ENCODE assay signal across 14 cellular contexts in the genomic region with DNA sequence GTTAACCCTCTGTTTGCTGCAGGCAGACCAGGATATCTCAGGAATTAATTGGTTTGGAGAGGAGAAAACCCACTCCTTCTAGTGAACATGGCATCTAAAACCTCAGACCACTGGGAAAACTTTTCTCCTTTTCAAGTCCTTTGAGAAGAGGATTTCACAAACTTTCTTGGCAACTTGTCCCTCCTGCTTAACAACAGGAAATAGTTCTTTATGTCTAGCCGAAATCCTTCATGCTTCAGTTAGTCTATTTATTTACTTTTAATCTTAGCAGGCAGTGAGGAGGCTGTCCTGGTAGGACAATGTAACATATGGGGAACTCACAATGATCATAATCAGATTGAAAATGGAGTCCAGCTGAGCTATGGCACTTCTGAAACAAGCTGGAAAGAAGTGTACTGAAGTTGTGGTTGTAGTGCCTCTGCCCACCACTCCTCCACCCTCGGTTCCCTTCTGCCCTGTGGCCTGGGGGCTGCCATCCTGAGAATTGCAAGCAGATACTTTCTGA. TPM values are rescaled to one million over a fixed set of nuclear protein-coding genes. Genes with fewer than 3 reads are reported as not detected.
DNase-seq lines count a peak whose midpoint lies in the region; ATAC-seq and TF ChIP-seq lines count a peak whose summit lies in the region.
"Had no signal": no experiment of that assay in that cellular context is flagged by ENCODE, and none has a peak within 500 bp of the region (broad histone marks: within the 10 kb centered on the region; RNA-seq: fewer than 3 reads in every experiment).

No MANE protein-coding gene starts in this region.

- no peaks in the 10 kb centered on the region for H3K9me3 Mint-ChIP-seq in activated T-cell treated with anti-CD3 and anti-CD28 coated beads, Interleukin-2, amount 50 U/mL, for 4 hours
- no peaks in the 10 kb centered on the region for H3K9me3 Mint-ChIP-seq in stimulated activated naive CD8-positive, alpha-beta T cell treated with anti-CD3 and anti-CD28 coated beads, Interleukin-15, amount 100 ng/mL, for 72 hours
- H3K9me3 Mint-ChIP-seq: activated T-cell treated with anti-CD3 and anti-CD28 coated beads, Interleukin-2, amount 50 U/mL, for 24 hours; memory B cell had no signal

- H3K27ac Mint-ChIP-seq in stimulated activated naive CD8-positive, alpha-beta T cell treated with anti-CD3 and anti-CD28 coated beads, Interleukin-15, amount 100 ng/mL, for 72 hours = no peak overlapping the region
- H3K27ac Mint-ChIP-seq: activated T-cell treated with anti-CD3 and anti-CD28 coated beads, Interleukin-2, amount 50 U/mL, for 24 hours; memory B cell had no signal

- DNase-seq in activated T-cell treated with anti-CD3 and anti-CD28 coated beads, Interleukin-2, amount 50 U/mL, for 4 hours = no peak
- DNase-seq in activated T-cell treated with anti-CD3 and anti-CD28 coated beads, Interleukin-2, amount 50 U/mL, for 48 hours = no peak
- DNase-seq in Kasumi-1 (lab: John Stamatoyannopoulos, UW) = peak; percentile 27 to 31
- peak; percentile 33 to 34 for DNase-seq in cardiac fibroblast (ENCODE audit: low read depth in 2 of 2)
- peak; percentile 59 for DNase-seq in renal cortical epithelial cell (ENCODE audit: low read depth)
- DNase-seq in activated CD8-positive, alpha-beta memory T cell treated with anti-CD3 and anti-CD28 coated beads, Interleukin-2, amount 50 U/mL, for 4 hours = no peak
- DNase-seq in aorta = no peak
- DNase-seq in stimulated activated naive CD8-positive, alpha-beta T cell treated with anti-CD3 and anti-CD28 coated beads, Interleukin-15, amount 100 ng/mL, for 72 hours = no peak

- H3K27me3 Mint-ChIP-seq in activated T-cell treated with anti-CD3 and anti-CD28 coated beads, Interleukin-2, amount 50 U/mL, for 4 hours (ENCODE audit: low read depth) = peaks cover 14% of the 10 kb centered on the region
- peaks cover 15% of the 10 kb centered on the region for H3K27me3 Mint-ChIP-seq in stimulated activated naive CD8-positive, alpha-beta T cell treated with anti-CD3 and anti-CD28 coated beads, Interleukin-15, amount 100 ng/mL, for 72 hours
- H3K27me3 Mint-ChIP-seq: memory B cell had no signal

- H3K36me3 Mint-ChIP-seq in activated T-cell treated with anti-CD3 and anti-CD28 coated beads, Interleukin-2, amount 50 U/mL, for 4 hours (ENCODE audit: insufficient read depth) = no peaks in the 10 kb centered on the region
- H3K36me3 Mint-ChIP-seq: memory B cell had no signal

- H3K4me1 Mint-ChIP-seq in activated T-cell treated with anti-CD3 and anti-CD28 coated beads, Interleukin-2, amount 50 U/mL, for 4 hours (ENCODE audit: low read depth) = peaks cover 8% of the 10 kb centered on the region
- peaks cover 7% of the 10 kb centered on the region for H3K4me1 Mint-ChIP-seq in stimulated activated naive CD8-positive, alpha-beta T cell treated with anti-CD3 and anti-CD28 coated beads, Interleukin-15, amount 100 ng/mL, for 72 hours

- no peaks in the 10 kb centered on the region for H3K9me3 ChIP-seq in aorta (ENCODE audit: control insufficient read depth, low read length)
- H3K9me3 ChIP-seq: adrenal gland, suprapubic skin had no signal

- no peaks in the 10 kb centered on the region for H3K36me3 ChIP-seq in aorta (ENCODE audit: control insufficient read depth in 1 of 2, insufficient read depth in 2 of 2, low read length in 1 of 2)
- H3K36me3 ChIP-seq: adrenal gland, suprapubic skin had no signal

- no peak overlapping the region for H3K4me3 ChIP-seq in cardiac fibroblast (replicated peaks in 1 of 2; ENCODE audit: low read depth in 2 of 2, low read length in 2 of 2)
- no peak overlapping the region for H3K4me3 ChIP-seq in aorta (ENCODE audit: low read length in 2 of 2)
- H3K4me3 ChIP-seq: suprapubic skin had no signal

- WGBS in aorta, 2 donors = 8 to 32% methylated on average over 2 of the region's 2 CpGs

- H3K4me3 Mint-ChIP-seq in activated T-cell treated with anti-CD3 and anti-CD28 coated beads, Interleukin-2, amount 50 U/mL, for 4 hours = peak overlapping the region; percentile 57
- H3K4me3 Mint-ChIP-seq in stimulated activated naive CD8-positive, alpha-beta T cell treated with anti-CD3 and anti-CD28 coated beads, Interleukin-15, amount 100 ng/mL, for 72 hours = no peak overlapping the region
- H3K4me3 Mint-ChIP-seq: memory B cell had no signal

- no peaks in the 10 kb centered on the region for H3K4me1 ChIP-seq in aorta (ENCODE audit: control insufficient read depth in 1 of 2, insufficient read depth in 2 of 2, low read length in 2 of 2)

- intact Hi-C loops in aorta (cut with DNase I) = loop anchor here (5.0 to 10.0 kb wide), 5 partner anchors 42 to 1297 kb away; no protein-coding TSS in a partner anchor

- H3K27ac ChIP-seq in aorta (ENCODE audit: low read depth in 1 of 2, low read length in 2 of 2) = no peak overlapping the region
- H3K27ac ChIP-seq: adrenal gland, suprapubic skin had no signal

- ATAC-seq in activated T-cell treated with anti-CD3 and anti-CD28 coated beads, Interleukin-2, amount 50 U/mL, for 4 hours = no peak
- ATAC-seq in aorta (ENCODE audit: low FRiP score) = no peak
- ATAC-seq in stimulated activated naive CD8-positive, alpha-beta T cell treated with anti-CD3 and anti-CD28 coated beads, Interleukin-15, amount 100 ng/mL, for 72 hours = no peak

- no peak for TF ChIP-seq CTCF in cardiac fibroblast (IDR thresholded peaks at IDR 0.05; ENCODE audit: low read depth, low read length)

- no peaks in the 10 kb centered on the region for H3K27me3 ChIP-seq in aorta (ENCODE audit: control insufficient read depth in 1 of 2, insufficient read depth in 2 of 2, low read length in 1 of 2)
- H3K27me3 ChIP-seq: adrenal gland, suprapubic skin had no signal

RNA-seq across cellular contexts. Expression of a gene that starts 50.6 kb away (rescaled TPM):
- not detected for total RNA-seq in activated T-cell treated with anti-CD3 and anti-CD28 coated beads, Interleukin-2, amount 50 U/mL, for 4 hours
- total RNA-seq in renal cortical epithelial cell (0.65 TPM in 1 of 2 replicates, not detected in the other), aorta (1 to 10 TPM; 1.2 to 1.8 TPM)
- polyA plus RNA-seq in aorta = under 1 TPM; 0.13 TPM
- total RNA-seq: dermis microvascular lymphatic vessel endothelial cell, NCI-H460 had no signal

Comparison
In these comparisons a context has a peak if more than half of its experiments do, and no peak if none do; other contexts are left out.
1. DNase-seq: peak in Kasumi-1 (2 of 2), cardiac fibroblast (2 of 2) and renal cortical epithelial cell (single experiment); none in activated T-cell treated with anti-CD3 and anti-CD28 coated beads, Interleukin-2, amount 50 U/mL, for 4 hours (single experiment), activated T-cell treated with anti-CD3 and anti-CD28 coated beads, Interleukin-2, amount 50 U/mL, for 48 hours (0 of 2), activated CD8-positive, alpha-beta memory T cell treated with anti-CD3 and anti-CD28 coated beads, Interleukin-2, amount 50 U/mL, for 4 hours (single experiment), aorta (0 of 2) and stimulated activated naive CD8-positive, alpha-beta T cell treated with anti-CD3 and anti-CD28 coated beads, Interleukin-15, amount 100 ng/mL, for 72 hours (0 of 2).